9 cellular contexts compared by ENCODE assay signal in the genomic region with DNA sequence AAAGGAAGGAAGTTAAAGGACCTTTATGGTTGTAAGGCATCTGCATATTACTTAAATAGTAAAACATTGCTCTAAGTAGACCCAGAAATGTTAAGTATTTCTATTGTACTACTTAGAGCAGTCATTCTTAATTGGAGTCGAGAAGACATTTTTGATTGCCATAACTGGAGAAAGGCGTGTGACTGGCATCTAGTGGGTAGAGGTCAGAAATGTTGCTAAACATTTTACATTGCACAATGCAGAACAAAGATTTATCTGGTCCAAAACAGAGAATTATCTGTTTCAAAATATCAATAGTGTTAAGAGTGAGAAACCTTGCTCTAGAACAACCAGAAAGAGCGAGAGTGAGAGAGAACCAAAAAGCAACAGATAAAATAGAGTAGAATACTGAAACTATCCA. TPM values are rescaled to one million over a fixed set of nuclear protein-coding genes. Genes with fewer than 3 reads are reported as not detected.
DNase-seq lines count a peak whose midpoint lies in the region; ATAC-seq, FAIRE-seq and TF ChIP-seq lines count a peak whose summit lies in the region.
"Had no signal": no experiment of that assay in that cellular context is flagged by ENCODE, and none has a peak within 500 bp of the region (broad histone marks: within the 10 kb centered on the region; RNA-seq: fewer than 3 reads in every experiment).

No MANE protein-coding gene starts in this region.

- H3K36me3 ChIP-seq in upper lobe of right lung = no peaks in the 10 kb centered on the region
- H3K36me3 ChIP-seq: SJSA1 had no signal

- peak; percentile 26 for TF ChIP-seq CTCF in fibroblast of villous mesenchyme (IDR thresholded peaks at IDR 0.05; ENCODE audit: insufficient read depth, low read depth, low read length)
- TF ChIP-seq CTCF in upper lobe of right lung (IDR thresholded peaks at IDR 0.05) = peak; percentile 49

- peak; percentile 8 for DNase-seq in stimulated activated CD8-positive, alpha-beta memory T cell treated with anti-CD3 and anti-CD28 coated beads, Interleukin-12 subunit alpha, Interleukin-12 subunit beta, amount 100 ng/mL, for 1 hour (ENCODE audit: low read depth)
- DNase-seq in stimulated activated CD8-positive, alpha-beta memory T cell treated with anti-CD3 and anti-CD28 coated beads, Interleukin-4, amount 100 ng/mL, for 48 hours = no peak
- DNase-seq in RPMI8226 = peak; percentile 12
- peak; percentile 19 for DNase-seq in fibroblast of villous mesenchyme (ENCODE audit: low read depth)
- no peak for DNase-seq in upper lobe of right lung
- DNase-seq in urothelium cell line (ENCODE audit: low spot score) = no peak

- ATAC-seq in upper lobe of right lung = peak; percentile 82
- no peak for ATAC-seq in HG03342 (IDR thresholded peaks at IDR 0.05; ENCODE audit: unreplicated experiment)
- ATAC-seq in GM18519 (IDR thresholded peaks at IDR 0.05; ENCODE audit: low FRiP score, unreplicated experiment) = no peak

- H3K27me3 ChIP-seq in upper lobe of right lung = no peaks in the 10 kb centered on the region
- H3K27me3 ChIP-seq: SJSA1 had no signal

- intact Hi-C loops in upper lobe of right lung (cut with DNase I) = no loop called here

- FAIRE-seq in urothelium cell line (lab: Jason Lieb, UNC) = no peak

- H3K9me3 ChIP-seq in upper lobe of right lung = no peaks in the 10 kb centered on the region
- H3K9me3 ChIP-seq: SJSA1 had no signal

- H3K4me3 ChIP-seq in fibroblast of villous mesenchyme (ENCODE audit: low read depth, low read length) (no peak overlapping the region), upper lobe of right lung (no peak overlapping the region)
- H3K4me3 ChIP-seq: SJSA1 had no signal

- H3K27ac ChIP-seq in upper lobe of right lung = no peak overlapping the region
- H3K27ac ChIP-seq: SJSA1 had no signal

- H3K4me1 ChIP-seq in upper lobe of right lung = no peaks in the 10 kb centered on the region
- H3K4me1 ChIP-seq: SJSA1 had no signal

RNA-seq across cellular contexts. Expression of a gene that starts 23.3 kb away (rescaled TPM):
- total RNA-seq in fibroblast of villous mesenchyme = 42.5 and 55.3 TPM in 2 replicates
- total RNA-seq in upper lobe of right lung = 67.0 TPM

Comparison
In these comparisons a context has a peak if more than half of its experiments do, and no peak if none do; other contexts are left out.
1. DNase-seq: peak in stimulated activated CD8-positive, alpha-beta memory T cell treated with anti-CD3 and anti-CD28 coated beads, Interleukin-12 subunit alpha, Interleukin-12 subunit beta, amount 100 ng/mL, for 1 hour (single experiment), RPMI8226 (single experiment) and fibroblast of villous mesenchyme (single experiment); none in stimulated activated CD8-positive, alpha-beta memory T cell treated with anti-CD3 and anti-CD28 coated beads, Interleukin-4, amount 100 ng/mL, for 48 hours (single experiment), upper lobe of right lung (single experiment) and urothelium cell line (single experiment).